18 cellular contexts compared by ENCODE assay signal in the genomic region with DNA sequence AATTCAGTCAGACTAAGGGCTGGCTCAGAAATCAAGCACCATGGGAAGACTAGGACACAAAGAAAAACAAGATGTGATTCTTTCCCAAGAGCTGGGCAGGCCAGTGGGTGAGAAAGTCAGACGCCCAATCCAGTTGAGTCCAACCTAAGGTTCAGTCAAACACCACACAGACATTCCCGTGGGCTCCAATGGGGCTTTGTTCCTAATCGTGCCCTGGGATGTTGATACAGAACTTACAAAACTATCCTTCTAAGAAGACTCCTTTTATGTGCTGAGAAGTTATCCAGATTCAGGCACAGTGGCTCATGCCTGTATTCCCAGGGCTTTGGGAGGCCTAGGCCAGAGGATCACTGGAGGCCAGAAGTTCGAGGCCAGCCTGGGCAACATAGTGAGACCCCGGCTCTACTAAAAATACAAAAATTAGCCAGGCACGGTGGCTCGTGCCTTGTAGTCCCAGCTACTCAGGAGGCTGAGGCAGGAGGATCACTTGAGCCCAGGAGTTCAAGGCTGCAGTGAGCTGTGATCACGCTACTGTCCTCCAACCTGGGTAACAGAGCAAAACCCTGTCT. TPM values are rescaled to one million over a fixed set of nuclear protein-coding genes. Genes with fewer than 3 reads are reported as not detected.
A peak's percentile ranks its signal among the peaks of the same experiment; 100 is the strongest.
DNase-seq lines count a peak whose midpoint lies in the region; ATAC-seq and TF ChIP-seq lines count a peak whose summit lies in the region.
"Had no signal": no experiment of that assay in that cellular context is flagged by ENCODE, and none has a peak within 500 bp of the region (broad histone marks: within the 10 kb centered on the region; RNA-seq: fewer than 3 reads in every experiment).

No MANE protein-coding gene starts in this region.

- peaks cover 14% of the 10 kb centered on the region for H3K79me2 ChIP-seq in Karpas-422 (ENCODE audit: low read length)
- H3K79me2 ChIP-seq: parathyroid adenoma had no signal

- CTCF ChIA-PET in Caco-2 (lab: Charles Lee), result interaction anchor here (0.6 to 4.8 kb wide), 5 partner anchors 10 to 362 kb away, joined by 4 to 50 read pairs (median 4); a partner anchor contains a TSS
- CTCF ChIA-PET in MCF 10A (lab: Yijun Ruan, JAX), result interaction anchor here (0.6 to 11.2 kb wide), 24 partner anchors 8 to 364 kb away, joined by 3 to 208 read pairs (median 4); a partner anchor contains a TSS

- no peak overlapping the region for H2AFZ ChIP-seq in Karpas-422 (ENCODE audit: low read length)

- H3K27ac Mint-ChIP-seq in Caco-2 (ENCODE audit: unreplicated experiment) (peak overlapping the region; percentile 55), chondrocyte (ENCODE audit: unreplicated experiment) (peak overlapping the region; percentile 60), MCF 10A (ENCODE audit: low read depth, unreplicated experiment) (no peak overlapping the region), nephron progenitor cell (no peak overlapping the region)
- peak overlapping the region; percentile 87 for H3K27ac Mint-ChIP-seq in stimulated activated effector memory CD8-positive, alpha-beta T cell treated with anti-CD3 and anti-CD28 coated beads, Interleukin-12 subunit alpha, Interleukin-12 subunit beta, amount 100 ng/mL, for 72 hours

- H3K9me3 Mint-ChIP-seq in Caco-2 (ENCODE audit: unreplicated experiment) (no peaks in the 10 kb centered on the region), chondrocyte (ENCODE audit: low read depth) (no peaks in the 10 kb centered on the region), MCF 10A (ENCODE audit: unreplicated experiment) (no peaks in the 10 kb centered on the region), nephron progenitor cell (peaks cover 8% of the 10 kb centered on the region)
- H3K9me3 Mint-ChIP-seq in stimulated activated effector memory CD8-positive, alpha-beta T cell treated with anti-CD3 and anti-CD28 coated beads, Interleukin-12 subunit alpha, Interleukin-12 subunit beta, amount 100 ng/mL, for 72 hours, result no peaks in the 10 kb centered on the region
- H3K9me3 Mint-ChIP-seq: activated T-cell treated with anti-CD3 and anti-CD28 coated beads, Interleukin-2, amount 50 U/mL, for 24 hours; nephron; stimulated activated naive B cell treated with anti-CD40 and anti-IgM and Interleukin-4, amounts not matched to agents 10 μg/mL and 1 μg/mL and 100 μg/mL, for 72 hours; T-helper 1 cell treated with Interleukin-12 subunit alpha and Interleukin-12 subunit beta and Interleukin-4 antibody, amounts not matched to agents 30 μg/mL and 1 μg/mL, for 36 hours had no signal

- no peaks in the 10 kb centered on the region for H3K27me3 ChIP-seq in Caco-2 (replicated peaks; ENCODE audit: control insufficient read depth, insufficient read depth, low read length)
- no peaks in the 10 kb centered on the region for H3K27me3 ChIP-seq in Karpas-422 (ENCODE audit: low read length)
- no peaks in the 10 kb centered on the region for H3K27me3 ChIP-seq in colonic mucosa
- H3K27me3 ChIP-seq: body of pancreas, suprapubic skin had no signal

- POLR2A ChIA-PET in Caco-2 (lab: Charles Lee) (no interaction called here), MCF 10A (lab: Yijun Ruan, JAX) (interaction anchor here (0.7 to 6.6 kb wide), 8 partner anchors 13 to 351 kb away, joined by 3 to 76 read pairs (median 4); a partner anchor contains a TSS)

- H3K4me3 Mint-ChIP-seq in Caco-2 (ENCODE audit: unreplicated experiment) (no peak overlapping the region), chondrocyte (ENCODE audit: unreplicated experiment) (no peak overlapping the region), MCF 10A (ENCODE audit: unreplicated experiment) (no peak overlapping the region), nephron progenitor cell (no peak overlapping the region)
- H3K4me3 Mint-ChIP-seq in stimulated activated effector memory CD8-positive, alpha-beta T cell treated with anti-CD3 and anti-CD28 coated beads, Interleukin-12 subunit alpha, Interleukin-12 subunit beta, amount 100 ng/mL, for 72 hours, result peak overlapping the region; percentile 47

- H4K20me1 ChIP-seq in Karpas-422 (ENCODE audit: insufficient read depth, low read depth, low read length), result peaks cover 8% of the 10 kb centered on the region

- no peak overlapping the region for H3K9ac ChIP-seq in Karpas-422 (ENCODE audit: low read length)
- H3K9ac ChIP-seq in colonic mucosa (ENCODE audit: low read depth in 2 of 2, low read length in 2 of 2), result no peak overlapping the region
- H3K9ac ChIP-seq: parathyroid adenoma had no signal

- H3K4me3 ChIP-seq in Caco-2 (ENCODE audit: low read depth, low read length), result no peak overlapping the region
- no peak overlapping the region for H3K4me3 ChIP-seq in Karpas-422 (ENCODE audit: low read length)
- no peak overlapping the region for H3K4me3 ChIP-seq in colonic mucosa
- H3K4me3 ChIP-seq: body of pancreas, SK-N-MC, suprapubic skin had no signal

- H3K36me3 ChIP-seq in Caco-2 (ENCODE audit: control insufficient read depth, insufficient read depth, low read length) (no peaks in the 10 kb centered on the region), Karpas-422 (ENCODE audit: insufficient read depth, low read length) (no peaks in the 10 kb centered on the region), colonic mucosa (no peaks in the 10 kb centered on the region)
- H3K36me3 ChIP-seq: suprapubic skin had no signal

- DNase-seq in Caco-2, result no peak
- no peak for DNase-seq in Karpas-422
- DNase-seq in chondrocyte (ENCODE audit: low spot score), result no peak
- DNase-seq in stimulated activated effector memory CD8-positive, alpha-beta T cell treated with anti-CD3 and anti-CD28 coated beads, Interleukin-12 subunit alpha, Interleukin-12 subunit beta, amount 100 ng/mL, for 72 hours (ENCODE audit: low spot score in 2 of 2), result no peak
- no peak for DNase-seq in MCF 10A (ENCODE audit: unreplicated experiment)
- no peak for DNase-seq in nephron progenitor cell
- no peak for DNase-seq in colonic mucosa

- H3K27me3 Mint-ChIP-seq in Caco-2 (ENCODE audit: insufficient read depth, unreplicated experiment), result no peaks in the 10 kb centered on the region
- H3K27me3 Mint-ChIP-seq in chondrocyte (ENCODE audit: low read depth), result no peaks in the 10 kb centered on the region
- H3K27me3 Mint-ChIP-seq in MCF 10A (ENCODE audit: insufficient read depth, unreplicated experiment), result no peaks in the 10 kb centered on the region
- peaks cover 11% of the 10 kb centered on the region for H3K27me3 Mint-ChIP-seq in nephron progenitor cell (ENCODE audit: low read depth, poor library complexity)
- H3K27me3 Mint-ChIP-seq: activated T-cell treated with anti-CD3 and anti-CD28 coated beads, Interleukin-2, amount 50 U/mL, for 24 hours; CD4-positive, alpha-beta memory T cell had no signal

- H3K27ac ChIP-seq in Karpas-422 (ENCODE audit: low read length) (no peak overlapping the region), colonic mucosa (no peak overlapping the region)
- H3K27ac ChIP-seq: body of pancreas, parathyroid adenoma, SK-N-MC, suprapubic skin had no signal

- TF ChIP-seq CTCF in Caco-2 (IDR thresholded peaks at IDR 0.05; ENCODE audit: insufficient read depth in 1 of 2, low read depth in 1 of 2, low read length in 1 of 2, severe bottlenecking in 1 of 2, unreplicated experiment in 1 of 2), result no peak
- no peak for TF ChIP-seq CTCF in chondrocyte (IDR thresholded peaks at IDR 0.05)
- TF ChIP-seq CTCF in MCF 10A (IDR thresholded peaks at IDR 0.05; ENCODE audit: unreplicated experiment), result no peak
- no peak for TF ChIP-seq CTCF in nephron progenitor cell (IDR thresholded peaks at IDR 0.05)
- no peak for TF ChIP-seq CTCF in colonic mucosa (IDR thresholded peaks at IDR 0.05)

- H3K4me1 Mint-ChIP-seq in Caco-2 (ENCODE audit: low read depth, unreplicated experiment) (no peaks in the 10 kb centered on the region), chondrocyte (ENCODE audit: low read depth) (peaks cover 43% of the 10 kb centered on the region), MCF 10A (ENCODE audit: insufficient read depth, unreplicated experiment) (peaks cover 13% of the 10 kb centered on the region), nephron progenitor cell (peaks cover 36% of the 10 kb centered on the region)
- peaks cover 29% of the 10 kb centered on the region for H3K4me1 Mint-ChIP-seq in stimulated activated effector memory CD8-positive, alpha-beta T cell treated with anti-CD3 and anti-CD28 coated beads, Interleukin-12 subunit alpha, Interleukin-12 subunit beta, amount 100 ng/mL, for 72 hours

- ATAC-seq in stimulated activated effector memory CD8-positive, alpha-beta T cell treated with anti-CD3 and anti-CD28 coated beads, Interleukin-12 subunit alpha, Interleukin-12 subunit beta, amount 100 ng/mL, for 72 hours, result no peak

- BruUV-seq in Caco-2 (replicated peaks; lab: Mats Ljungman, UMichigan) (no TSS peak), MCF 10A (replicated peaks; lab: Mats Ljungman, UMichigan) (no TSS peak)

- H3K4me1 ChIP-seq in Caco-2 (peaks cover 3% of the 10 kb centered on the region; the same call in 1 of the 2 replicates), Karpas-422 (ENCODE audit: low read length) (peaks cover 27% of the 10 kb centered on the region), colonic mucosa (no peaks in the 10 kb centered on the region)
- H3K4me1 ChIP-seq: parathyroid adenoma had no signal

- H3K9me3 ChIP-seq in Caco-2 (no peaks in the 10 kb centered on the region), Karpas-422 (ENCODE audit: low read length) (no peaks in the 10 kb centered on the region), colonic mucosa (no peaks in the 10 kb centered on the region)
- H3K9me3 ChIP-seq: body of pancreas, suprapubic skin had no signal

- intact Hi-C loops in Caco-2 (cut with micrococcal nuclease; ENCODE audit: unreplicated experiment) (loop anchor here (1.0 to 5.0 kb wide), 4 partner anchors 63 to 363 kb away; a partner anchor contains a TSS), MCF 10A (cut with micrococcal nuclease) (loop anchor here (1.0 to 5.0 kb wide), 5 partner anchors 44 to 351 kb away; a partner anchor contains a TSS), colonic mucosa (cut with DNase I) (loop anchor here (2.0 to 10.0 kb wide), 3 partner anchors 153 to 353 kb away; no protein-coding TSS in a partner anchor)

- H3K9me2 ChIP-seq in Karpas-422 (replicated peaks; ENCODE audit: insufficient read depth, low read length), result no peaks in the 10 kb centered on the region

- peak overlapping the region; percentile 52 for H3K4me2 ChIP-seq in Karpas-422 (ENCODE audit: low read depth, low read length, poor library complexity, severe bottlenecking)

- H3K36me3 Mint-ChIP-seq in Caco-2 (ENCODE audit: insufficient read depth, unreplicated experiment) (peaks cover 17% of the 10 kb centered on the region), chondrocyte (ENCODE audit: low read depth) (no peaks in the 10 kb centered on the region), MCF 10A (ENCODE audit: insufficient read depth, unreplicated experiment) (peaks cover 9% of the 10 kb centered on the region), nephron progenitor cell (ENCODE audit: low read depth) (peaks cover 6% of the 10 kb centered on the region)
- peaks cover 40% of the 10 kb centered on the region for H3K36me3 Mint-ChIP-seq in stimulated activated effector memory CD8-positive, alpha-beta T cell treated with anti-CD3 and anti-CD28 coated beads, Interleukin-12 subunit alpha, Interleukin-12 subunit beta, amount 100 ng/mL, for 72 hours

RNA-seq across cellular contexts. Expression of a gene that starts 3.7 kb away (rescaled TPM):
- 16.6 and 17.2 TPM in 2 replicates for total RNA-seq in Caco-2 (2022)
- 13.9 and 29.1 TPM in 2 replicates for total RNA-seq in Karpas-422 (2014; rRNA removed; shearing (Covaris generic); ENCODE audit: low replicate concordance)
- 15.5 to 16.7 TPM (median 16.2 TPM) in 3 replicates for total RNA-seq in chondrocyte
- total RNA-seq in MCF 10A (2022), result 10.6 and 13.0 TPM in 2 replicates
- total RNA-seq in colonic mucosa, result 10 to 100 TPM; 14.4 to 16.4 TPM

RNA-seq across cellular contexts. Expression of a gene that starts 10.0 kb away (rescaled TPM):
- total RNA-seq in Caco-2 (2022) (46.4 and 47.5 TPM in 2 replicates), chondrocyte (44.7 to 52.9 TPM (median 46.5 TPM) in 3 replicates), MCF 10A (2022) (42.5 and 63.2 TPM in 2 replicates), colonic mucosa (10 to 100 TPM; 33.6 to 37.4 TPM)
- total RNA-seq in Karpas-422 (2014; rRNA removed; shearing (Covaris generic); ENCODE audit: low replicate concordance), result 41.9 and 62.3 TPM in 2 replicates

RNA-seq across cellular contexts. Expression of a gene that starts 26.0 kb away (rescaled TPM):
- total RNA-seq in Caco-2 (2022) (70.8 and 96.9 TPM in 2 replicates), chondrocyte (0.95 to 1.1 TPM in 2 of 3 replicates, not detected in the other), MCF 10A (2022) (55.6 and 97.6 TPM in 2 replicates), colonic mucosa (100 to 1,000 TPM; 137 to 547 TPM)
- total RNA-seq in Karpas-422 (2014; rRNA removed; shearing (Covaris generic); ENCODE audit: low replicate concordance), result not detected in 2 replicates
- total RNA-seq: fibroblast of villous mesenchyme, M059J had no signal

Comparison
In these comparisons a context has a peak if more than half of its experiments do, and no peak if none do; other contexts are left out.
1. H3K27ac Mint-ChIP-seq: peak in Caco-2 (single experiment), chondrocyte (single experiment) and stimulated activated effector memory CD8-positive, alpha-beta T cell treated with anti-CD3 and anti-CD28 coated beads, Interleukin-12 subunit alpha, Interleukin-12 subunit beta, amount 100 ng/mL, for 72 hours (single experiment); none in MCF 10A (single experiment) and nephron progenitor cell (single experiment).
2. RNA of a gene that starts 26.0 kb away (total RNA-seq): 137 to 547 TPM in colonic mucosa, 70.8 to 96.9 TPM in Caco-2 and 55.6 to 97.6 TPM in MCF 10A; 0.95 to 1.1 TPM in chondrocyte and not detected in Karpas-422; every median in the first group is over 10 times any median in the second.